8 cellular contexts compared by ENCODE assay signal in the genomic region with DNA sequence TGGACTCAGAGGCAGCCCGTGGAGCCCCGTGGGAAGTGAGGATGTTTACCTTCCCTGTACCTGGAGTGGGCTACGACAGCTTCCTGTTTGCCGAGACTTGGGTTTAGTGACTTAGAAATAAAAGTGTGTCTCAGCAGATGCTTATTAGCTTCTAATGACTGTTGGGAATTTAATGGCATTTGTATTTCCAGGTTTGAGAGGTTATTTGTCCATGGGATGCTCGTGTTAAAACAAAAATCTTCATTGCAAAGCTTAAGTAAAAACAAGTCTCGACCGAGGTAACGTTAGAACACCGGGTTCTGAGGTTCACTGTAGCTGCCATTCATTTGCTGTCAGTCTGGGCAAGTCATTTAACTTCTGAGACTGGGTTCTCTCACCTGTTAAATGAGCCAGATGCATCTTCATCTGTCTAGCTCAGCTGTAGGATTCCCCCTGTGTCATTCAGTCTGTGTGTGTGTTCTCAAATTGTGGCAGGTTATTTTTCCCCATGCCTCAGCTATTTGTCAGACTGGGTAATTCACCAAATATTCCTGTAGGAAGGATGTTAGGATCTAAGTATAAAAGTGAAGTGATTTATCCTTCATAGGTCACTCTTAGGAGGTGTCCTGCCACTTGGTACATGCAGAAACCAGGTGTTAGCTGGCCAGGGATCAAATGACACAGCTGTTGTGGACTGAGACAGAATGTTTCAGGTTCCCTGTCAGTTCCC. TPM values are rescaled to one million over a fixed set of nuclear protein-coding genes. Genes with fewer than 3 reads are reported as not detected.
A peak's percentile ranks its signal among the peaks of the same experiment; 100 is the strongest.
DNase-seq lines count a peak whose midpoint lies in the region; ATAC-seq and TF ChIP-seq lines count a peak whose summit lies in the region.

No MANE protein-coding gene starts in this region.

- peak; percentile 16 for DNase-seq in stimulated activated CD4-positive, alpha-beta T cell treated with anti-CD3 and anti-CD28 coated beads, Interleukin-4, amount 100 ng/mL, for 24 hours
- no peak for DNase-seq in stimulated activated CD4-positive, alpha-beta T cell treated with anti-CD3 and anti-CD28 coated beads, Interleukin-4, amount 100 ng/mL, for 1 hour
- DNase-seq in KBM-7 (peak; percentile 42), body of pancreas (peak; percentile 65 to 85 (median 76)), lung (ENCODE audit: low spot score) (no peak), upper lobe of right lung (no peak), NCI-H1694 (lab: John Stamatoyannopoulos, UW) (no peak), A172 (ENCODE audit: low spot score) (no peak)

- ATAC-seq in body of pancreas: peak; percentile 30
- no peak for ATAC-seq in lung (ENCODE audit: insufficient read depth, low FRiP score)
- no peak for ATAC-seq in upper lobe of right lung

- intact Hi-C loops in body of pancreas (cut with DNase I): loop anchor here (10.0 kb wide), 1 partner anchor 55 kb away; a partner anchor contains a TSS
- intact Hi-C loops in upper lobe of right lung (cut with DNase I): no loop called here

- in situ Hi-C loops in KBM-7 (cut with MboI; ENCODE audit: low pct_unique_long_range_greater_than_20kb, low sequenced_read_pairs): no loop called here

- TF ChIP-seq CTCF in body of pancreas (IDR thresholded peaks at IDR 0.05) (no peak), lung (IDR thresholded peaks at IDR 0.05; ENCODE audit: control extremely low read depth, extremely low read depth) (no peak), upper lobe of right lung (IDR thresholded peaks at IDR 0.05) (no peak)

- TF ChIP-seq POLR2A in body of pancreas (IDR thresholded peaks at IDR 0.05): no peak

- H3K4me3 ChIP-seq in body of pancreas: peak overlapping the region; percentile 63 to 70
- H3K4me3 ChIP-seq in lung: peak overlapping the region; percentile 98
- H3K4me3 ChIP-seq in upper lobe of right lung: peak overlapping the region; percentile 98

- peaks cover 27% of the 10 kb centered on the region for H3K4me1 ChIP-seq in body of pancreas
- peaks cover 4 to 9% of the 10 kb centered on the region in 2 donors for H3K4me1 ChIP-seq in lung (ENCODE audit: control insufficient read depth in 2 of 2, insufficient read depth in 2 of 2, low read length in 2 of 2)
- H3K4me1 ChIP-seq in upper lobe of right lung: peaks cover 22% of the 10 kb centered on the region

- H3K27me3 ChIP-seq in body of pancreas: no peaks in the 10 kb centered on the region
- no peaks in the 10 kb centered on the region for H3K27me3 ChIP-seq in lung (ENCODE audit: control insufficient read depth, insufficient read depth)
- no peaks in the 10 kb centered on the region for H3K27me3 ChIP-seq in upper lobe of right lung

- H3K36me3 ChIP-seq in body of pancreas (replicated peaks in 1 of 2; ENCODE audit: insufficient read depth in 1 of 2, low read depth in 2 of 2) (peaks cover 0 to 5% of the 10 kb centered on the region in 2 donors), lung (ENCODE audit: control insufficient read depth in 2 of 2, insufficient read depth in 2 of 2, low read length in 2 of 2) (peaks cover 4 to 18% of the 10 kb centered on the region in 2 donors), upper lobe of right lung (peaks cover 27% of the 10 kb centered on the region)

- WGBS in body of pancreas, 2 donors: 0 to 2% methylated on average over 7 to 9 of the region's 9 CpGs
- WGBS in lung, 2 donors: 1 to 2% methylated on average over 9 of the region's 9 CpGs

- H3K27ac ChIP-seq in body of pancreas: peak overlapping the region; percentile 83 to 89 (median 86)
- H3K27ac ChIP-seq in lung (ENCODE audit: low read depth in 1 of 2, low read length in 1 of 2): peak overlapping the region; percentile 93 to 94
- peak overlapping the region; percentile 92 for H3K27ac ChIP-seq in upper lobe of right lung

- H3K9me3 ChIP-seq in body of pancreas: no peaks in the 10 kb centered on the region
- H3K9me3 ChIP-seq in lung (ENCODE audit: control insufficient read depth in 2 of 2, insufficient read depth in 1 of 2, low read length in 1 of 2): no peaks in the 10 kb centered on the region
- no peaks in the 10 kb centered on the region for H3K9me3 ChIP-seq in upper lobe of right lung

RNA-seq across cellular contexts. Expression of a gene that starts 0.8 kb away (rescaled TPM):
- 10 to 100 TPM; 63.3 to 75.2 TPM for total RNA-seq in body of pancreas
- total RNA-seq in lung: 10 to 100 TPM; 63.6 to 71.1 TPM
- 10 to 100 TPM; 36.7 to 84.8 TPM for polyA plus RNA-seq in lung
- 69.6 TPM for total RNA-seq in upper lobe of right lung
- 76.4 and 81.6 TPM in 2 replicates for total RNA-seq in A172 (2014; rRNA removed; shearing (Covaris generic))

RNA-seq across cellular contexts. Expression of a gene that starts 22.6 kb away (rescaled TPM):
- total RNA-seq in body of pancreas: 10 to 100 TPM; 22.1 to 70.3 TPM
- total RNA-seq in lung: 100 to 1,000 TPM; 103 to 136 TPM
- 10 to 100 TPM; 49.6 to 99.0 TPM for polyA plus RNA-seq in lung
- 131 TPM for total RNA-seq in upper lobe of right lung
- total RNA-seq in A172 (2014; rRNA removed; shearing (Covaris generic)): 138 and 139 TPM in 2 replicates

RNA-seq across cellular contexts. Expression of a gene that starts 54.9 kb away (rescaled TPM):
- 1 to 10 TPM in 1 of 2 donors, under 1 TPM in 1; 0.33 to 1.8 TPM for total RNA-seq in body of pancreas
- 1 to 10 TPM; 5.8 to 6.4 TPM for total RNA-seq in lung
- 1 to 10 TPM; 2.3 to 2.4 TPM for polyA plus RNA-seq in lung
- 1.8 TPM for total RNA-seq in upper lobe of right lung
- 44.9 and 57.7 TPM in 2 replicates for total RNA-seq in A172 (2014; rRNA removed; shearing (Covaris generic))

Comparison
In these comparisons a context has a peak if more than half of its experiments do, and no peak if none do; other contexts are left out.
1. DNase-seq: peak in stimulated activated CD4-positive, alpha-beta T cell treated with anti-CD3 and anti-CD28 coated beads, Interleukin-4, amount 100 ng/mL, for 24 hours (single experiment), KBM-7 (single experiment) and body of pancreas (4 of 4); none in stimulated activated CD4-positive, alpha-beta T cell treated with anti-CD3 and anti-CD28 coated beads, Interleukin-4, amount 100 ng/mL, for 1 hour (single experiment), lung (single experiment), upper lobe of right lung (single experiment), NCI-H1694 (single experiment) and A172 (single experiment).
2. Peak in every context shown above with its lines, with median percentiles within 50 percentile points of each other: H3K27ac ChIP-seq and H3K4me3 ChIP-seq.